Comparison of ENCODE assay signal across 2 cellular contexts in genomic region chr12:132562489-132563045, GRCh38.
TF ChIP-seq lines count a peak whose summit lies in the region.

No MANE protein-coding gene starts in this region.

TF ChIP-seq in WTC11, 78 proteins besides CTCF, POLR2A, EP300 and RAD21:
- TF ChIP-seq, protein P1, sequence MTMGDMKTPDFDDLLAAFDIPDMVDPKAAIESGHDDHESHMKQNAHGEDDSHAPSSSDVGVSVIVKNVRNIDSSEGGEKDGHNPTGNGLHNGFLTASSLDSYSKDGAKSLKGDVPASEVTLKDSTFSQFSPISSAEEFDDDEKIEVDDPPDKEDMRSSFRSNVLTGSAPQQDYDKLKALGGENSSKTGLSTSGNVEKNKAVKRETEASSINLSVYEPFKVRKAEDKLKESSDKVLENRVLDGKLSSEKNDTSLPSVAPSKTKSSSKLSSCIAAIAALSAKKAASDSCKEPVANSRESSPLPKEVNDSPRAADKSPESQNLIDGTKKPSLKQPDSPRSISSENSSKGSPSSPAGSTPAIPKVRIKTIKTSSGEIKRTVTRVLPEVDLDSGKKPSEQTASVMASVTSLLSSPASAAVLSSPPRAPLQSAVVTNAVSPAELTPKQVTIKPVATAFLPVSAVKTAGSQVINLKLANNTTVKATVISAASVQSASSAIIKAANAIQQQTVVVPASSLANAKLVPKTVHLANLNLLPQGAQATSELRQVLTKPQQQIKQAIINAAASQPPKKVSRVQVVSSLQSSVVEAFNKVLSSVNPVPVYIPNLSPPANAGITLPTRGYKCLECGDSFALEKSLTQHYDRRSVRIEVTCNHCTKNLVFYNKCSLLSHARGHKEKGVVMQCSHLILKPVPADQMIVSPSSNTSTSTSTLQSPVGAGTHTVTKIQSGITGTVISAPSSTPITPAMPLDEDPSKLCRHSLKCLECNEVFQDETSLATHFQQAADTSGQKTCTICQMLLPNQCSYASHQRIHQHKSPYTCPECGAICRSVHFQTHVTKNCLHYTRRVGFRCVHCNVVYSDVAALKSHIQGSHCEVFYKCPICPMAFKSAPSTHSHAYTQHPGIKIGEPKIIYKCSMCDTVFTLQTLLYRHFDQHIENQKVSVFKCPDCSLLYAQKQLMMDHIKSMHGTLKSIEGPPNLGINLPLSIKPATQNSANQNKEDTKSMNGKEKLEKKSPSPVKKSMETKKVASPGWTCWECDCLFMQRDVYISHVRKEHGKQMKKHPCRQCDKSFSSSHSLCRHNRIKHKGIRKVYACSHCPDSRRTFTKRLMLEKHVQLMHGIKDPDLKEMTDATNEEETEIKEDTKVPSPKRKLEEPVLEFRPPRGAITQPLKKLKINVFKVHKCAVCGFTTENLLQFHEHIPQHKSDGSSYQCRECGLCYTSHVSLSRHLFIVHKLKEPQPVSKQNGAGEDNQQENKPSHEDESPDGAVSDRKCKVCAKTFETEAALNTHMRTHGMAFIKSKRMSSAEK (CRISPR knock-in tag; IDR thresholded peaks at IDR 0.05; ENCODE audit: borderline replicate concordance), result no peak
- TF ChIP-seq, protein P2, sequence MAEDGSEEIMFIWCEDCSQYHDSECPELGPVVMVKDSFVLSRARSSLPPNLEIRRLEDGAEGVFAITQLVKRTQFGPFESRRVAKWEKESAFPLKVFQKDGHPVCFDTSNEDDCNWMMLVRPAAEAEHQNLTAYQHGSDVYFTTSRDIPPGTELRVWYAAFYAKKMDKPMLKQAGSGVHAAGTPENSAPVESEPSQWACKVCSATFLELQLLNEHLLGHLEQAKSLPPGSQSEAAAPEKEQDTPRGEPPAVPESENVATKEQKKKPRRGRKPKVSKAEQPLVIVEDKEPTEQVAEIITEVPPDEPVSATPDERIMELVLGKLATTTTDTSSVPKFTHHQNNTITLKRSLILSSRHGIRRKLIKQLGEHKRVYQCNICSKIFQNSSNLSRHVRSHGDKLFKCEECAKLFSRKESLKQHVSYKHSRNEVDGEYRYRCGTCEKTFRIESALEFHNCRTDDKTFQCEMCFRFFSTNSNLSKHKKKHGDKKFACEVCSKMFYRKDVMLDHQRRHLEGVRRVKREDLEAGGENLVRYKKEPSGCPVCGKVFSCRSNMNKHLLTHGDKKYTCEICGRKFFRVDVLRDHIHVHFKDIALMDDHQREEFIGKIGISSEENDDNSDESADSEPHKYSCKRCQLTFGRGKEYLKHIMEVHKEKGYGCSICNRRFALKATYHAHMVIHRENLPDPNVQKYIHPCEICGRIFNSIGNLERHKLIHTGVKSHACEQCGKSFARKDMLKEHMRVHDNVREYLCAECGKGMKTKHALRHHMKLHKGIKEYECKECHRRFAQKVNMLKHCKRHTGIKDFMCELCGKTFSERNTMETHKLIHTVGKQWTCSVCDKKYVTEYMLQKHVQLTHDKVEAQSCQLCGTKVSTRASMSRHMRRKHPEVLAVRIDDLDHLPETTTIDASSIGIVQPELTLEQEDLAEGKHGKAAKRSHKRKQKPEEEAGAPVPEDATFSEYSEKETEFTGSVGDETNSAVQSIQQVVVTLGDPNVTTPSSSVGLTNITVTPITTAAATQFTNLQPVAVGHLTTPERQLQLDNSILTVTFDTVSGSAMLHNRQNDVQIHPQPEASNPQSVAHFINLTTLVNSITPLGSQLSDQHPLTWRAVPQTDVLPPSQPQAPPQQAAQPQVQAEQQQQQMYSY (CRISPR knock-in tag; IDR thresholded peaks at IDR 0.05), result peak; percentile 79
TF ChIP-seq in WTC11: peak in this region for 1.

TF ChIP-seq in neural cell, 6 proteins besides CTCF, POLR2A, EP300 and RAD21:
- no peak for TF ChIP-seq MXI1 (conservative IDR thresholded peaks at IDR 0.05; ENCODE audit: poor library complexity, severe bottlenecking)
- no peak for TF ChIP-seq POLR2AphosphoS5 (IDR thresholded peaks at IDR 0.05)
- no peak for TF ChIP-seq EZH2 (IDR thresholded peaks at IDR 0.05; ENCODE audit: borderline replicate concordance, insufficient read depth, low read length, poor library complexity, severe bottlenecking)
- no peak for TF ChIP-seq TAF1 (IDR thresholded peaks at IDR 0.05; ENCODE audit: low read depth)
- no peak for TF ChIP-seq SMC3 (conservative IDR thresholded peaks at IDR 0.05; ENCODE audit: poor library complexity)
- TF ChIP-seq REST (IDR thresholded peaks at IDR 0.05; ENCODE audit: borderline replicate concordance), result no peak
